Comparison of ENCODE assay signal across 14 cellular contexts in the genomic region with DNA sequence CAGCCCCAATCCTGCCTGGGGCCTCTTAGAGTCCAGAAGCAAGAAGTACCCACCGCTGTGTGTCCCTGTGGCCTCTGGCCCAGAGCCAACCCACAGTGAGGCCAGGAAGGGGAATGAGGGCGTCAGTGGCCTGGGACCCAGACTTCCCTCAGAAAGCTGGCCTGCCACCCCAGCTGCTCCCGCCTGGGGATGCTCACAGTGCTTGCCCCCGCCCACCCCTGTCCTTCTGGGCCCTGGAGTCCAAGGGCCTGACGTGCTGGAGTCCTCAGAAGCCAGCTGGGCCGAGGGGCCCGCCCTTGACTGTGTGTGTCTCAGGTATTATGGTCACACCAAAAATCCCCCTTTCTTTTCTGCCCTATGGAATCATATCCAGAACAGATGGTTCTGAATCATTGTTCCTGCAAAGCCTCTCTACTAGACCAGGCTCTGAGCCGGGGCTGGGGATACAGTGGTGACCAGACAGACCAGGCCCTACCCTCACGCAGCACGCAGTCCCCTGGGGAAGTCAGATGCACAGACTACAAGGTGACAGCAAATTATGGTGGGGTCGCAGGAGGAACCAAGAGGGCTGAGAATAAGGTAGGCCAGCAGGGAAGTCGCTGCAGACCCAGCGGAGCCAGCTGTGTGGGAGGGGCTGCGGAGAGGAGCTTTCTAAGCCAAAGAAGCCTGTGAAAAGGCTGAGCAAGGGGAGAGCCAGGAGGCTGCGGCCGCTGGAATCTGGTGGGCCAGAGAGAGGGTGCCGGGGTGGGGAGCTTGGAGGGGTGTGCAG.
DNase-seq lines count a peak whose midpoint lies in the region; ATAC-seq and TF ChIP-seq lines count a peak whose summit lies in the region.
"Had no signal": no experiment of that assay in that cellular context is flagged by ENCODE, and none has a peak within 500 bp of the region (broad histone marks: within the 10 kb centered on the region; RNA-seq: fewer than 3 reads in every experiment).

No MANE protein-coding gene starts in this region.

- no peak overlapping the region for H2AK5ac ChIP-seq in H9 (ENCODE audit: insufficient read length, low read length)

- no peaks in the 10 kb centered on the region for H4K20me1 ChIP-seq in H9 (ENCODE audit: control insufficient read depth, insufficient read depth, insufficient read length)

- H3K79me2 ChIP-seq in H9 (ENCODE audit: insufficient read depth, low read length): no peaks in the 10 kb centered on the region

- no peak overlapping the region for H2BK120ac ChIP-seq in H9 (ENCODE audit: low read depth, low read length, poor library complexity, severe bottlenecking)

- H3K14ac ChIP-seq in H9 (ENCODE audit: insufficient read depth, low read length): no peak overlapping the region

- H3K9me3 Mint-ChIP-seq in activated CD4-positive, alpha-beta memory T cell treated with anti-CD3 and anti-CD28 coated beads, Interleukin-2, amount 10 ng/mL, durations not matched to agents 7 days and 5 days: no peaks in the 10 kb centered on the region
- no peaks in the 10 kb centered on the region for H3K9me3 Mint-ChIP-seq in H9
- H3K9me3 Mint-ChIP-seq: natural killer cell treated with Interleukin-12 subunit alpha and Interleukin-12 subunit beta and Interleukin-15 and Interleukin-18, amount 100 ng/mL, for 72 hours had no signal

- H3K23me2 ChIP-seq in H9 (ENCODE audit: insufficient read length, low read depth, low read length, poor library complexity, severe bottlenecking): no peaks in the 10 kb centered on the region

- H3K4me1 ChIP-seq in cardiac muscle cell (ENCODE audit: low read depth) (peaks cover 21% of the 10 kb centered on the region), sigmoid colon (peaks cover 0 to 16% (median 9%) of the 10 kb centered on the region in 4 donors), H9 (ENCODE audit: insufficient read depth, low read length) (no peaks in the 10 kb centered on the region)

- H3K9me3 ChIP-seq in cardiac muscle cell (ENCODE audit: low read depth) (no peaks in the 10 kb centered on the region), sigmoid colon (no peaks in the 10 kb centered on the region), H9 (ENCODE audit: control insufficient read depth, low read depth, low read length) (no peaks in the 10 kb centered on the region)

- no peak overlapping the region for H3K9ac ChIP-seq in H9 (ENCODE audit: extremely low read depth, insufficient read length, low read length)

- POLR2A ChIA-PET in activated CD4-positive, alpha-beta memory T cell treated with anti-CD3 and anti-CD28 coated beads, Interleukin-2, amount 10 ng/mL, durations not matched to agents 7 days and 5 days (lab: Charles Lee): no interaction called here

- no peak overlapping the region for H4K8ac ChIP-seq in H9 (replicated peaks; ENCODE audit: insufficient read length, low read depth, low read length)

- H3K79me1 ChIP-seq in H9 (ENCODE audit: insufficient read depth, low read depth, low read length, poor library complexity, severe bottlenecking): no peaks in the 10 kb centered on the region

- H3K36me3 Mint-ChIP-seq in activated CD4-positive, alpha-beta memory T cell treated with anti-CD3 and anti-CD28 coated beads, Interleukin-2, amount 10 ng/mL, durations not matched to agents 7 days and 5 days (ENCODE audit: low read depth): no peaks in the 10 kb centered on the region
- H3K36me3 Mint-ChIP-seq in H9 (ENCODE audit: insufficient read depth in 1 of 3, low read depth in 3 of 3): peaks cover 0 to 4% (median 0%) of the 10 kb centered on the region in 3 experiments; a peak in 2 of 7 replicates
- H3K36me3 Mint-ChIP-seq: natural killer cell treated with Interleukin-12 subunit alpha and Interleukin-12 subunit beta and Interleukin-15 and Interleukin-18, amount 100 ng/mL, for 72 hours had no signal

- H3K27me3 ChIP-seq in cardiac muscle cell (no peaks in the 10 kb centered on the region), sigmoid colon (no peaks in the 10 kb centered on the region), H9 (ENCODE audit: insufficient read depth, low read length) (no peaks in the 10 kb centered on the region)
- H3K27me3 ChIP-seq: adrenal gland had no signal

- no peak overlapping the region for H3K23ac ChIP-seq in H9 (ENCODE audit: insufficient read length, low read depth, low read length)

- no peak overlapping the region for H3K4me3 Mint-ChIP-seq in activated CD4-positive, alpha-beta memory T cell treated with anti-CD3 and anti-CD28 coated beads, Interleukin-2, amount 10 ng/mL, durations not matched to agents 7 days and 5 days
- no peak overlapping the region for H3K4me3 Mint-ChIP-seq in H9
- H3K4me3 Mint-ChIP-seq: IgD-negative memory B cell; natural killer cell treated with Interleukin-12 subunit alpha and Interleukin-12 subunit beta and Interleukin-15 and Interleukin-18, amount 100 ng/mL, for 72 hours had no signal

- CTCF ChIA-PET in activated CD4-positive, alpha-beta memory T cell treated with anti-CD3 and anti-CD28 coated beads, Interleukin-2, amount 10 ng/mL, durations not matched to agents 7 days and 5 days (lab: Charles Lee): no interaction called here

- H3K27ac Mint-ChIP-seq in activated CD4-positive, alpha-beta memory T cell treated with anti-CD3 and anti-CD28 coated beads, Interleukin-2, amount 10 ng/mL, durations not matched to agents 7 days and 5 days: no peak overlapping the region
- peak overlapping the region in 1 of 3 experiments; percentile 34; a peak in 1 of 7 replicates for H3K27ac Mint-ChIP-seq in H9
- H3K27ac Mint-ChIP-seq: natural killer cell treated with Interleukin-12 subunit alpha and Interleukin-12 subunit beta and Interleukin-15 and Interleukin-18, amount 100 ng/mL, for 72 hours had no signal

- no peak overlapping the region for H2BK15ac ChIP-seq in H9 (ENCODE audit: low read depth, low read length)

- TF ChIP-seq CTCF in cardiac muscle cell (IDR thresholded peaks at IDR 0.05; ENCODE audit: low read depth, low read length) (no peak), sigmoid colon (IDR thresholded peaks at IDR 0.05) (no peak), H9 (conservative IDR thresholded peaks at IDR 0.05) (no peak)

- no peak overlapping the region for H3T11ph ChIP-seq in H9 (ENCODE audit: low read length)

- DNase-seq in GM03348 (ENCODE audit: low spot score) (peak; percentile 54), SK-N-DZ (ENCODE audit: low spot score) (peak; percentile 55), cardiac muscle cell (ENCODE audit: low read depth in 1 of 2, low spot score in 1 of 2) (peak; percentile 42 to 48), sigmoid colon (peak; percentile 68), H9 (no peak), HCEC 1CT (no peak)
- DNase-seq in activated CD4-positive, alpha-beta memory T cell treated with anti-CD3 and anti-CD28 coated beads, Interleukin-2, amount 10 ng/mL, durations not matched to agents 7 days and 5 days: no peak
- DNase-seq: activated CD4-positive, alpha-beta T cell treated with anti-CD3 and anti-CD28 coated beads for 4 hours; DMS79 treated with DMSO at 0.1 percent for 48 hours; foreskin melanocyte had no signal

- no peak overlapping the region for H2BK20ac ChIP-seq in H9 (ENCODE audit: low read depth, low read length, poor library complexity, severe bottlenecking)

- no peak overlapping the region for H2AFZ ChIP-seq in H9 (ENCODE audit: low read length)

- H3K4ac ChIP-seq in H9 (ENCODE audit: low read depth, low read length): no peak overlapping the region

- no peak overlapping the region for H3K18ac ChIP-seq in H9 (ENCODE audit: insufficient read length, low read depth, low read length)

- H2BK12ac ChIP-seq in H9 (ENCODE audit: insufficient read length, low read depth, low read length): no peak overlapping the region

- ATAC-seq in GM18868 (IDR thresholded peaks at IDR 0.05; ENCODE audit: unreplicated experiment): no peak

- H3K4me3 ChIP-seq in cardiac muscle cell: no peak overlapping the region
- no peak overlapping the region for H3K4me3 ChIP-seq in sigmoid colon
- H3K4me3 ChIP-seq: adrenal gland had no signal

- intact Hi-C loops in sigmoid colon (cut with DNase I): no loop called here

- no peak overlapping the region for H3K56ac ChIP-seq in H9 (ENCODE audit: insufficient read length, low read depth, low read length)

- H3K27me3 Mint-ChIP-seq in activated CD4-positive, alpha-beta memory T cell treated with anti-CD3 and anti-CD28 coated beads, Interleukin-2, amount 10 ng/mL, durations not matched to agents 7 days and 5 days: no peaks in the 10 kb centered on the region
- H3K27me3 Mint-ChIP-seq in H9 (ENCODE audit: low read depth): no peaks in the 10 kb centered on the region
- H3K27me3 Mint-ChIP-seq: IgD-negative memory B cell; natural killer cell treated with Interleukin-12 subunit alpha and Interleukin-12 subunit beta and Interleukin-15 and Interleukin-18, amount 100 ng/mL, for 72 hours had no signal

- H4K91ac ChIP-seq in H9 (ENCODE audit: insufficient read length, low read depth, low read length): no peak overlapping the region

- no peak for TF ChIP-seq EP300 in sigmoid colon (IDR thresholded peaks at IDR 0.05)

- no peaks in the 10 kb centered on the region for H3K4me1 Mint-ChIP-seq in activated CD4-positive, alpha-beta memory T cell treated with anti-CD3 and anti-CD28 coated beads, Interleukin-2, amount 10 ng/mL, durations not matched to agents 7 days and 5 days
- H3K4me1 Mint-ChIP-seq in H9: peaks cover 3 to 6% of the 10 kb centered on the region in 2 experiments; a peak in 3 of 4 replicates

- H3K36me3 ChIP-seq in cardiac muscle cell: no peaks in the 10 kb centered on the region
- H3K36me3 ChIP-seq in sigmoid colon: no peaks in the 10 kb centered on the region
- H3K36me3 ChIP-seq: adrenal gland had no signal

- no peak overlapping the region for H4K5ac ChIP-seq in H9 (ENCODE audit: insufficient read length, low read depth, low read length)

- no peak overlapping the region for H2BK5ac ChIP-seq in H9 (ENCODE audit: insufficient read length, low read length)

- no peak overlapping the region for H3K4me2 ChIP-seq in H9 (ENCODE audit: insufficient read depth, insufficient read length, low read length)

- no peak for TF ChIP-seq POLR2A in sigmoid colon (IDR thresholded peaks at IDR 0.05)

- peak overlapping the region; percentile 69 for H3K27ac ChIP-seq in cardiac muscle cell
- H3K27ac ChIP-seq in sigmoid colon: peak overlapping the region in 3 of 4 donors; percentile 8 to 10 (median 8)
- no peak overlapping the region for H3K27ac ChIP-seq in H9 (ENCODE audit: insufficient read length, low read depth, low read length)
- H3K27ac ChIP-seq: adrenal gland had no signal

- WGBS in sigmoid colon, 2 donors: 78 to 81% methylated on average over 17 of the region's 17 CpGs
- WGBS in H9 (ENCODE audit: extremely low coverage, insufficient read length, low lambda C conversion rate): no CpG with 5 or more reads among the region's 17 CpGs

Comparison
In these comparisons a context has a peak if more than half of its experiments do, and no peak if none do; other contexts are left out.
1. DNase-seq: peak in GM03348 (single experiment), SK-N-DZ (single experiment), cardiac muscle cell (2 of 2) and sigmoid colon (single experiment); none in activated CD4-positive, alpha-beta memory T cell treated with anti-CD3 and anti-CD28 coated beads, Interleukin-2, amount 10 ng/mL, durations not matched to agents 7 days and 5 days (single experiment), H9 (single experiment) and HCEC 1CT (single experiment).